In the genomic region with DNA sequence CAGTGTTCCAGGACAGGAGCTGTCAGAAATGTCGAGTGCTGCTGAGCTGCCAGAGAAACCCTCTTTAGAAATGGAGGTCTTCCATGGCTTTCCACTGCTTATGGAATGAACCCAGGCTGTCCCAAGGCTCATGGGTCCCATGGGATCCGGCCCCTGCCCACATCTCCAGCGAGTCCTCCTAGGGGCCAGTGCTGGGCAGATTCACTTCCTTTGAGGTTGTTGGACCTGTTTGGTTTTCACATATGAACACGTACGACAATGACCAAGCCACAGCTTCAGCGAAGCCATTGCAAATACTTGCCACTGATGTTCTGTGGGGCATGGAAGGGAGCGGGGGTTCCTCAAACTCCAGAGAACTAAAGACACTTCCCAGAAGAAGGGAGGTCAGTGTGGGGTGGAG, we compare ENCODE assay signal across 1 cellular context.
TF ChIP-seq lines count a peak whose summit lies in the region.

No MANE protein-coding gene starts in this region.

TF ChIP-seq in HCT116, 20 proteins besides CTCF, POLR2A, EP300 and RAD21 (continued from another document):
- TF ChIP-seq, protein P1, sequence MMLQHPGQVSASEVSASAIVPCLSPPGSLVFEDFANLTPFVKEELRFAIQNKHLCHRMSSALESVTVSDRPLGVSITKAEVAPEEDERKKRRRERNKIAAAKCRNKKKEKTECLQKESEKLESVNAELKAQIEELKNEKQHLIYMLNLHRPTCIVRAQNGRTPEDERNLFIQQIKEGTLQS (IDR thresholded peaks at IDR 0.05), result no peak
- no peak for TF ChIP-seq CBX3 (IDR thresholded peaks at IDR 0.05; ENCODE audit: low read depth)
TF ChIP-seq in HCT116: peak in this region for 0.
